In genomic region chr6:4608361-4609115, GRCh38 we compare ENCODE assay signal across 14 cellular contexts.
DNase-seq lines count a peak whose midpoint lies in the region; ATAC-seq, FAIRE-seq and TF ChIP-seq lines count a peak whose summit lies in the region.
"Had no signal": no experiment of that assay in that cellular context is flagged by ENCODE, and none has a peak within 500 bp of the region (broad histone marks: within the 10 kb centered on the region; RNA-seq: fewer than 3 reads in every experiment).

No MANE protein-coding gene starts in this region.

- H3K4me1 Mint-ChIP-seq in astrocyte (ENCODE audit: low read depth, unreplicated experiment): peaks cover 22% of the 10 kb centered on the region

- no peak overlapping the region for H3K4me2 ChIP-seq in astrocyte (ENCODE audit: low read length)

- no peak overlapping the region for H2AFZ ChIP-seq in astrocyte (ENCODE audit: low read depth, low read length)

- no peaks in the 10 kb centered on the region for H3K36me3 ChIP-seq in astrocyte (ENCODE audit: insufficient read depth, low read length)
- no peaks in the 10 kb centered on the region for H3K36me3 ChIP-seq in subcutaneous abdominal adipose tissue (ENCODE audit: control insufficient read depth in 5 of 5, insufficient read depth in 5 of 5, low read length in 5 of 5)
- H3K36me3 ChIP-seq: ovary had no signal

- no peaks in the 10 kb centered on the region for H3K79me2 ChIP-seq in astrocyte (ENCODE audit: insufficient read depth, low read length)

- H3K27ac Mint-ChIP-seq in astrocyte (ENCODE audit: unreplicated experiment): no peak overlapping the region

- no peak overlapping the region for H3K4me3 ChIP-seq in astrocyte (ENCODE audit: insufficient read depth, low read depth, low read length)
- H3K4me3 ChIP-seq in subcutaneous abdominal adipose tissue (ENCODE audit: low read depth in 1 of 5, low read length in 5 of 5): no peak overlapping the region
- H3K4me3 ChIP-seq: ovary had no signal

- H3K27ac ChIP-seq in astrocyte (ENCODE audit: low read depth, low read length) (peak overlapping the region; percentile 71), subcutaneous abdominal adipose tissue (ENCODE audit: low read depth, low read length) (peak overlapping the region; percentile 47)
- H3K27ac ChIP-seq: coronary artery, ovary had no signal

- DNase-seq in NCI-H446 treated with DMSO at 0.1 percent for 48 hours (lab: John Stamatoyannopoulos, UW) (peak; percentile 39), astrocyte (ENCODE audit: low read depth) (peak; percentile 41), medulla oblongata (ENCODE audit: extremely low spot score) (peak; percentile 77), NAMALWA (ENCODE audit: low spot score) (no peak)
- DNase-seq: activated CD4-positive, alpha-beta T cell treated with anti-CD3 and anti-CD28 coated beads for 48 hours; NCI-H1105; NCI-H774; ovary; SIG-M5; T1000 had no signal

- no peaks in the 10 kb centered on the region for H3K9me3 ChIP-seq in astrocyte (ENCODE audit: insufficient read depth, low read depth, low read length)
- no peaks in the 10 kb centered on the region for H3K9me3 ChIP-seq in subcutaneous abdominal adipose tissue (ENCODE audit: control insufficient read depth in 5 of 5, low read length in 5 of 5)
- H3K9me3 ChIP-seq: ovary had no signal

- H3K36me3 Mint-ChIP-seq in astrocyte (ENCODE audit: low read depth, unreplicated experiment): no peaks in the 10 kb centered on the region

- no peak for TF ChIP-seq CTCF in astrocyte (IDR thresholded peaks at IDR 0.05; ENCODE audit: insufficient read depth, low read depth, low read length)

- H3K4me3 Mint-ChIP-seq in astrocyte (ENCODE audit: unreplicated experiment): no peak overlapping the region

- no peaks in the 10 kb centered on the region for H4K20me1 ChIP-seq in astrocyte (ENCODE audit: insufficient read depth, low read length)

- H3K4me1 ChIP-seq in astrocyte (ENCODE audit: insufficient read depth, low read length) (peaks cover 31% of the 10 kb centered on the region), subcutaneous abdominal adipose tissue (ENCODE audit: control insufficient read depth in 5 of 5, insufficient read depth in 5 of 5, low read length in 5 of 5) (peaks cover 22 to 57% (median 45%) of the 10 kb centered on the region in 5 donors)

- no peak for FAIRE-seq in astrocyte (lab: Jason Lieb, UNC)

- H3K9ac ChIP-seq in astrocyte (ENCODE audit: low read length) (no peak overlapping the region), subcutaneous abdominal adipose tissue (ENCODE audit: low read length in 5 of 5) (no peak overlapping the region)

- no peaks in the 10 kb centered on the region for H3K27me3 ChIP-seq in astrocyte (ENCODE audit: insufficient read depth, low read length)
- H3K27me3 ChIP-seq in subcutaneous abdominal adipose tissue (ENCODE audit: control insufficient read depth in 5 of 5, insufficient read depth in 4 of 5, low read length in 5 of 5): no peaks in the 10 kb centered on the region
- H3K27me3 ChIP-seq: ovary had no signal

- H3K9me3 Mint-ChIP-seq in astrocyte (ENCODE audit: unreplicated experiment): peaks cover 8% of the 10 kb centered on the region

- ATAC-seq in esophagus mucosa (no peak), GM19351 (IDR thresholded peaks at IDR 0.05; ENCODE audit: unreplicated experiment) (no peak)

- H3K27me3 Mint-ChIP-seq in astrocyte (ENCODE audit: low read depth, unreplicated experiment): peaks cover 7% of the 10 kb centered on the region
